1 cellular context compared by ENCODE assay signal in genomic region chr16:66894055-66894454, GRCh38.
TF ChIP-seq lines count a peak whose summit lies in the region.

No MANE protein-coding gene starts in this region.

TF ChIP-seq in GM23338, 12 proteins besides CTCF, POLR2A, EP300 and RAD21 (continued from another document):
- no peak for TF ChIP-seq ZNF462 (CRISPR knock-in tag; IDR thresholded peaks at IDR 0.05)
- TF ChIP-seq EZH2 (IDR thresholded peaks at IDR 0.05; ENCODE audit: low read depth, unreplicated experiment) = no peak
- no peak for TF ChIP-seq CREB1 (CRISPR knock-in tag; IDR thresholded peaks at IDR 0.05; ENCODE audit: low read depth)
- no peak for TF ChIP-seq REST (IDR thresholded peaks at IDR 0.05; ENCODE audit: unreplicated experiment)
TF ChIP-seq in GM23338: peak in this region for 0.
